ENCODE assay signal across 2 cellular contexts in the genomic region with DNA sequence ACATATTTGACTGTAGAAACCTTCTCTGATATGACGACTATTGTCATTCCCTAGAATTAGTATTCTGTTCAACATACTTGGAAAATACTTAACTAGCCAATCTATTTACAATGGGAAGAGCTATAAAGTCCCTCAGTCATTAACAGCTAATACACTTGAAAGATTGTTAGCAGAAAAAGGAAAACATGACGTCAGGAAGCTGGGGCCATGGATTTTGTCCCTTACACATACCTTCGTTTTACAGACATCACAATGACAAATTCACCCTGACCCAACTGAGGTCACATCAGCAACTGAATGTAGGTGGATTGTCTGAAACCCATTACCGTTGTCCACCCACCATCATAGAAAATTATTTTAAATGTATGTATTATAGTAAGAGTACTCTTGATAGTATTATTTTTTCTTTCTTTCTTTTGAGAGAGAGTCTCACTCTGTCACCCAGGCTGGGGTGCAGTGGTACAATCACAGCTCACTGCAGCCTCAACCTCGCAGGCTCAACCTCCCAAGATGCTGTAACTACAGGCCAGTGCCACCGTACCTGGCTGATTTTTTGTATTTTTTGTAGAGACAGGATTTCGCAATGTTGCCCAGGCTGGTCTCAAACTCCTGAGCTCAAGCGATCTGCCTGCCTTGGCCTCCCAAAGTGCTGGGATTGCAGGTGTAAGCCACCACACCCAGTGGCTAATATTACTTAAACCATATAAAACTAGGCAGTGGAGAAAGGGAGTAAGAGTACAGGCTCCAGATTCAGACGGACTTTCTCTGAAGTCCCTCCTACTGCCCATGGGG.
A peak's percentile ranks its signal among the peaks of the same experiment; 100 is the strongest.
TF ChIP-seq lines count a peak whose summit lies in the region.

No MANE protein-coding gene starts in this region.

TF ChIP-seq in HepG2, 621 proteins besides CTCF, POLR2A, EP300 and RAD21:
- TF ChIP-seq, protein P1, sequence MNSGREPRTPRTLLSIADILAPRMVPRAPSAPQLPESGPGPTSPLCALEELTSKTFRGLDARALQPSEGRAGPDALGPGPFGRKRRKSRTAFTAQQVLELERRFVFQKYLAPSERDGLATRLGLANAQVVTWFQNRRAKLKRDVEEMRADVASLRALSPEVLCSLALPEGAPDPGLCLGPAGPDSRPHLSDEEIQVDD (CRISPR knock-in tag; IDR thresholded peaks at IDR 0.05; ENCODE audit: borderline replicate concordance): no peak
- TF ChIP-seq XRCC5 (optimal IDR thresholded peaks at IDR 0.05; ENCODE audit: low read length) (no peak), ATF7 (IDR thresholded peaks at IDR 0.05) (peak; percentile 55), ATF7 (CRISPR knock-in tag; IDR thresholded peaks at IDR 0.05) (no peak), CREB1 (IDR thresholded peaks at IDR 0.05) (peak; percentile 81), CREB1 (CRISPR knock-in tag; IDR thresholded peaks at IDR 0.05) (no peak), ZNF326 (CRISPR knock-in tag; IDR thresholded peaks at IDR 0.05; ENCODE audit: borderline replicate concordance) (no peak), ZNF572 (CRISPR knock-in tag; IDR thresholded peaks at IDR 0.05) (no peak), ZNF569 (CRISPR knock-in tag; IDR thresholded peaks at IDR 0.05; ENCODE audit: borderline replicate concordance) (no peak)
- TF ChIP-seq, protein P2, sequence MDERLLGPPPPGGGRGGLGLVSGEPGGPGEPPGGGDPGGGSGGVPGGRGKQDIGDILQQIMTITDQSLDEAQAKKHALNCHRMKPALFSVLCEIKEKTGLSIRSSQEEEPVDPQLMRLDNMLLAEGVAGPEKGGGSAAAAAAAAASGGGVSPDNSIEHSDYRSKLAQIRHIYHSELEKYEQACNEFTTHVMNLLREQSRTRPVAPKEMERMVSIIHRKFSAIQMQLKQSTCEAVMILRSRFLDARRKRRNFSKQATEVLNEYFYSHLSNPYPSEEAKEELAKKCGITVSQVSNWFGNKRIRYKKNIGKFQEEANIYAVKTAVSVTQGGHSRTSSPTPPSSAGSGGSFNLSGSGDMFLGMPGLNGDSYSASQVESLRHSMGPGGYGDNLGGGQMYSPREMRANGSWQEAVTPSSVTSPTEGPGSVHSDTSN (CRISPR knock-in tag; IDR thresholded peaks at IDR 0.05): no peak

TF ChIP-seq in H1, 55 proteins besides CTCF, POLR2A, EP300 and RAD21:
- TF ChIP-seq RFX5 (IDR thresholded peaks at IDR 0.05; ENCODE audit: borderline replicate concordance, low read depth, low read length): no peak
- TF ChIP-seq, protein P3, sequence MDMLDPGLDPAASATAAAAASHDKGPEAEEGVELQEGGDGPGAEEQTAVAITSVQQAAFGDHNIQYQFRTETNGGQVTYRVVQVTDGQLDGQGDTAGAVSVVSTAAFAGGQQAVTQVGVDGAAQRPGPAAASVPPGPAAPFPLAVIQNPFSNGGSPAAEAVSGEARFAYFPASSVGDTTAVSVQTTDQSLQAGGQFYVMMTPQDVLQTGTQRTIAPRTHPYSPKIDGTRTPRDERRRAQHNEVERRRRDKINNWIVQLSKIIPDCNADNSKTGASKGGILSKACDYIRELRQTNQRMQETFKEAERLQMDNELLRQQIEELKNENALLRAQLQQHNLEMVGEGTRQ (IDR thresholded peaks at IDR 0.05; ENCODE audit: low read length): no peak
- no peak for TF ChIP-seq SAP30 (IDR thresholded peaks at IDR 0.05; ENCODE audit: insufficient read depth, insufficient replicate concordance, low read length)
- TF ChIP-seq CEBPB (IDR thresholded peaks at IDR 0.05; ENCODE audit: low read depth, low read length): peak; percentile 71; the same call in 1 of the 2 replicates
TF ChIP-seq in H1: peak in this region for 1.
